ENCODE assay signal across 29 cellular contexts in genomic region chr3:133765256-133765655, GRCh38. TPM values are rescaled to one million over a fixed set of nuclear protein-coding genes. Genes with fewer than 3 reads are reported as not detected.
"Had no signal": no experiment of that assay in that cellular context is flagged by ENCODE, and none has a peak within 500 bp of the region (broad histone marks: within the 10 kb centered on the region; RNA-seq: fewer than 3 reads in every experiment).

No MANE protein-coding gene starts in this region.

- H3K9me3 ChIP-seq: colonic mucosa, esophagus muscularis mucosa, esophagus squamous epithelium, gastrocnemius medialis, gastroesophageal sphincter, heart left ventricle, heart right ventricle had no signal

- H3K27me3 ChIP-seq: colonic mucosa, dorsolateral prefrontal cortex, esophagus muscularis mucosa, esophagus squamous epithelium, gastrocnemius medialis, gastroesophageal sphincter, heart left ventricle, heart right ventricle had no signal

- FAIRE-seq: colon, endometrium, endothelial cell of umbilical vein, frontal cortex had no signal

- ATAC-seq: effector memory CD8-positive, alpha-beta T cell; esophagus mucosa; foreskin keratinocyte; gastrocnemius medialis; gastroesophageal sphincter had no signal

- H3K27ac ChIP-seq: colonic mucosa, coronary artery, epithelial cell of prostate, esophagus muscularis mucosa, esophagus squamous epithelium, foreskin keratinocyte, gastrocnemius medialis, gastroesophageal sphincter, heart left ventricle, heart right ventricle had no signal

- DNase-seq: colonic mucosa; cortex of kidney; dermis blood vessel endothelial cell; dorsolateral prefrontal cortex; effector CD4-positive, alpha-beta T cell; effector CD8-positive, alpha-beta T cell; effector memory CD4-positive, alpha-beta T cell; effector memory CD8-positive, alpha-beta T cell; endodermal cell; erythroblast; esophagus squamous epithelium; foreskin fibroblast; foreskin keratinocyte; foreskin melanocyte; gastrocnemius medialis; glutamatergic neuron; head of caudate nucleus; heart left ventricle; heart right ventricle had no signal

- H3K36me3 ChIP-seq: colonic mucosa, esophagus muscularis mucosa, gastrocnemius medialis, gastroesophageal sphincter, heart left ventricle, heart right ventricle had no signal

- H3K4me3 ChIP-seq: colonic mucosa, coronary artery, dorsolateral prefrontal cortex, esophagus muscularis mucosa, esophagus squamous epithelium, gastrocnemius medialis, gastroesophageal sphincter, heart left ventricle, heart right ventricle had no signal

- H3K4me1 ChIP-seq: colonic mucosa, foreskin keratinocyte, gastrocnemius medialis had no signal

RNA-seq across cellular contexts. Expression of gene TF, which starts 19.1 kb away (rescaled TPM):
- total RNA-seq: fibroblast of villous mesenchyme had no signal
